In genomic region chr12:92665496-92665895, GRCh38 we compare ENCODE assay signal across 30 cellular contexts. TPM values are rescaled to one million over a fixed set of nuclear protein-coding genes. Genes with fewer than 3 reads are reported as not detected.
DNase-seq lines count a peak whose midpoint lies in the region; ATAC-seq, FAIRE-seq and TF ChIP-seq lines count a peak whose summit lies in the region.
"Had no signal": no experiment of that assay in that cellular context is flagged by ENCODE, and none has a peak within 500 bp of the region (broad histone marks: within the 10 kb centered on the region; RNA-seq: fewer than 3 reads in every experiment).

No MANE protein-coding gene starts in this region.

- no peak overlapping the region for H2AK9ac ChIP-seq in IMR-90 (replicated peaks; ENCODE audit: low read depth, low read length, poor library complexity)

- TF ChIP-seq EP300 in HepG2 (IDR thresholded peaks at IDR 0.05; ENCODE audit: low read depth in 2 of 2, low read length in 2 of 2) (no peak), HepG2 (CRISPR knock-in tag; IDR thresholded peaks at IDR 0.05; ENCODE audit: borderline replicate concordance) (no peak), esophagus muscularis mucosa (IDR thresholded peaks at IDR 0.05) (no peak)

- H2BK15ac ChIP-seq in IMR-90 (ENCODE audit: low read depth, low read length) = no peak overlapping the region

- no peak for TF ChIP-seq POLR2A in HepG2 (IDR thresholded peaks at IDR 0.05; ENCODE audit: insufficient read depth in 1 of 2, low read depth in 2 of 2, low read length in 2 of 2)
- TF ChIP-seq POLR2A in right lobe of liver (IDR thresholded peaks at IDR 0.05) = no peak
- no peak for TF ChIP-seq POLR2A in IMR-90 (IDR thresholded peaks at IDR 0.05; ENCODE audit: low read depth, low read length)
- TF ChIP-seq POLR2A in esophagus muscularis mucosa (IDR thresholded peaks at IDR 0.05; ENCODE audit: low read depth) = no peak

- H3K27ac ChIP-seq in HepG2 (ENCODE audit: extremely low read length, insufficient read depth, low read length) (no peak overlapping the region), right lobe of liver (no peak overlapping the region), IMR-90 (ENCODE audit: insufficient read depth, low read length) (no peak overlapping the region), esophagus muscularis mucosa (replicated peaks in 1 of 4) (no peak overlapping the region)
- H3K27ac ChIP-seq: 22Rv1, BLaER1 had no signal

- no peak overlapping the region for H3K56ac ChIP-seq in IMR-90 (ENCODE audit: extremely low read depth, insufficient read depth, low read length)

- no peak overlapping the region for H3K14ac ChIP-seq in IMR-90 (replicated peaks; ENCODE audit: low read depth, low read length)

- H3K9me1 ChIP-seq in IMR-90 (ENCODE audit: insufficient read depth, low read length) = no peaks in the 10 kb centered on the region

- POLR2A ChIA-PET in HepG2 (lab: Yijun Ruan, JAX) (no interaction called here), IMR-90 (lab: Charles Lee; ENCODE audit: unreplicated experiment) (no interaction called here)

- H3K4me1 ChIP-seq in HepG2 (ENCODE audit: insufficient read depth, low read length) (no peaks in the 10 kb centered on the region), right lobe of liver (no peaks in the 10 kb centered on the region), IMR-90 (ENCODE audit: control insufficient read depth, insufficient read depth, low read length) (no peaks in the 10 kb centered on the region), esophagus muscularis mucosa (no peaks in the 10 kb centered on the region)
- H3K4me1 ChIP-seq: BE2C, BLaER1 had no signal

- no peaks in the 10 kb centered on the region for H3K9me3 ChIP-seq in HepG2 (ENCODE audit: low read length)
- H3K9me3 ChIP-seq in right lobe of liver = no peaks in the 10 kb centered on the region
- H3K9me3 ChIP-seq in IMR-90 (ENCODE audit: control insufficient read depth, insufficient read depth, low read length) = no peaks in the 10 kb centered on the region
- no peaks in the 10 kb centered on the region for H3K9me3 ChIP-seq in esophagus muscularis mucosa
- H3K9me3 ChIP-seq: BE2C had no signal

- WGBS in HepG2 (ENCODE audit: low lambda C conversion rate) = 70% methylated on average over 2 of the region's 2 CpGs
- 94% methylated on average over 2 of the region's 2 CpGs for WGBS in right lobe of liver (ENCODE audit: insufficient coverage, low coverage, low lambda C conversion rate, missing lambda C conversion rate)
- WGBS in IMR-90 (ENCODE audit: extremely low coverage in 2 of 2, insufficient read length in 1 of 2), 2 experiments = no CpG with 5 or more reads among the region's 2 CpGs
- 100% methylated on average over 2 of the region's 2 CpGs for WGBS in esophagus muscularis mucosa

- H3K23ac ChIP-seq in IMR-90 (ENCODE audit: low read depth, low read length) = no peak overlapping the region

- CTCF ChIA-PET in HepG2 (lab: Yijun Ruan, JAX; ENCODE audit: low intra/inter-chr PET ratio, low total read pairs) = no interaction called here
- CTCF ChIA-PET in IMR-90 (lab: Yijun Ruan, JAX) = no interaction called here

- H2BK120ac ChIP-seq in IMR-90 (ENCODE audit: low read depth, low read length) = no peak overlapping the region

- H3K79me2 ChIP-seq in HepG2 (ENCODE audit: insufficient read depth, low read length) = no peaks in the 10 kb centered on the region

- H3K9ac ChIP-seq in HepG2 (ENCODE audit: insufficient read depth, low read depth, low read length) = no peak overlapping the region
- no peak overlapping the region for H3K9ac ChIP-seq in IMR-90 (ENCODE audit: low read depth, low read length)
- H3K9ac ChIP-seq: BLaER1 had no signal

- in situ Hi-C loops in HepG2 (cut with HindIII; ENCODE audit: extremely low pct_ligation_motif_present, low pct_unique_long_range_greater_than_20kb) (no loop called here), IMR-90 (cut with MboI; ENCODE audit: low sequenced_read_pairs) (no loop called here)

- no peak overlapping the region for H4K8ac ChIP-seq in IMR-90 (ENCODE audit: low read depth in 2 of 2, low read length in 2 of 2)

- no peak overlapping the region for H2AFZ ChIP-seq in HepG2 (ENCODE audit: low read length)
- no peak overlapping the region for H2AFZ ChIP-seq in IMR-90 (replicated peaks; ENCODE audit: low read length, poor library complexity)

- no peak overlapping the region for H3K18ac ChIP-seq in IMR-90 (ENCODE audit: low read depth, low read length)

- H3K4me2 ChIP-seq in HepG2 (ENCODE audit: low read depth, low read length) = no peak overlapping the region
- H3K4me2 ChIP-seq in IMR-90 (ENCODE audit: low read depth, low read length) = no peak overlapping the region
- H3K4me2 ChIP-seq: BLaER1 had no signal

- no peak overlapping the region for H4K5ac ChIP-seq in IMR-90 (ENCODE audit: low read depth, low read length)

- no peak overlapping the region for H3K4ac ChIP-seq in IMR-90 (ENCODE audit: low read depth, low read length)

- H4K20me1 ChIP-seq in HepG2 (ENCODE audit: insufficient read depth, low read length) (no peaks in the 10 kb centered on the region), IMR-90 (ENCODE audit: insufficient read depth, low read length) (no peaks in the 10 kb centered on the region)
- H4K20me1 ChIP-seq: BLaER1 had no signal

- no peak overlapping the region for H2BK20ac ChIP-seq in IMR-90 (ENCODE audit: low read depth, low read length)

- H3K36me3 ChIP-seq in HepG2 (replicated peaks in 1 of 2; ENCODE audit: control insufficient read depth in 1 of 2, insufficient read depth in 2 of 2, low read length in 2 of 2) = no peaks in the 10 kb centered on the region
- no peaks in the 10 kb centered on the region for H3K36me3 ChIP-seq in right lobe of liver
- H3K36me3 ChIP-seq in IMR-90 (ENCODE audit: control insufficient read depth, insufficient read depth, low read length) = no peaks in the 10 kb centered on the region
- no peaks in the 10 kb centered on the region for H3K36me3 ChIP-seq in esophagus muscularis mucosa
- H3K36me3 ChIP-seq: BE2C, BLaER1 had no signal

- H3K4me3 ChIP-seq in HepG2 (replicated peaks in 1 of 3; ENCODE audit: insufficient read depth in 1 of 3, low read depth in 2 of 3, low read length in 3 of 3) (no peak overlapping the region), right lobe of liver (no peak overlapping the region), IMR-90 (ENCODE audit: insufficient read depth, low read depth, low read length) (no peak overlapping the region), esophagus muscularis mucosa (no peak overlapping the region)
- H3K4me3 ChIP-seq: BLaER1, GM12878 had no signal

- DNase-seq in HepG2 (ENCODE audit: low spot score) (no peak), right lobe of liver (no peak), IMR-90 (no peak), esophagus muscularis mucosa (ENCODE audit: extremely low spot score) (peak; percentile 31), NCI-H2029 treated with DMSO at 0.1 percent for 48 hours (lab: John Stamatoyannopoulos, UW) (no peak), NOMO-1 treated with DMSO at 0.1 percent for 48 hours (lab: John Stamatoyannopoulos, UW; ENCODE audit: unreplicated experiment) (no peak)
- DNase-seq: ACHN; BE2C; C1 segment of cervical spinal cord; CD4-positive, alpha-beta memory T cell; CD4-positive, CD25-positive, alpha-beta regulatory T cell; CD8-positive, alpha-beta memory T cell; COR-L47; DMS 273 treated with DMSO at 0.1 percent for 48 hours; DMS153; DMS53; DMS79; DND-41; EL; GDM1 had no signal

- BruUV-seq in HepG2 (replicated peaks; lab: Mats Ljungman, UMichigan) (no TSS peak), IMR-90 (replicated peaks; lab: Mats Ljungman, UMichigan) (no TSS peak)

- dilution Hi-C loops in IMR-90 (cut with HindIII; ENCODE audit: low sequenced_read_pairs, unreplicated experiment) = no loop called here

- no peak overlapping the region for H2AK5ac ChIP-seq in IMR-90 (ENCODE audit: low read depth, low read length)

- ATAC-seq in HepG2 = no peak
- no peak for ATAC-seq in right lobe of liver
- ATAC-seq in IMR-90 (ENCODE audit: low read depth) = no peak
- ATAC-seq: GM12878 had no signal

- H3K27me3 ChIP-seq in HepG2 (ENCODE audit: control insufficient read depth in 1 of 2, insufficient read depth in 2 of 2, low read length in 2 of 2) = no peaks in the 10 kb centered on the region
- H3K27me3 ChIP-seq in right lobe of liver = no peaks in the 10 kb centered on the region
- H3K27me3 ChIP-seq in IMR-90 (ENCODE audit: control insufficient read depth, insufficient read depth, low read length) = peaks cover 9% of the 10 kb centered on the region
- no peaks in the 10 kb centered on the region for H3K27me3 ChIP-seq in esophagus muscularis mucosa
- H3K27me3 ChIP-seq: BLaER1 had no signal

- H3K79me1 ChIP-seq in IMR-90 (ENCODE audit: low read depth in 1 of 2, low read length in 2 of 2) = no peaks in the 10 kb centered on the region

- intact Hi-C loops in HepG2 (cut with micrococcal nuclease; ENCODE audit: unreplicated experiment) (no loop called here), right lobe of liver (cut with DNase I) (no loop called here), IMR-90 (cut with micrococcal nuclease) (no loop called here), esophagus muscularis mucosa (cut with DNase I) (no loop called here)

- TF ChIP-seq RAD21 in HepG2 (CRISPR knock-in tag; IDR thresholded peaks at IDR 0.05) (no peak), IMR-90 (IDR thresholded peaks at IDR 0.05; ENCODE audit: low read length) (no peak)

- no peak for FAIRE-seq in HepG2 (lab: Jason Lieb, UNC)
- FAIRE-seq: GM12878, GM12892, GM18507 had no signal

- TF ChIP-seq CTCF in HepG2 (CRISPR knock-in tag; IDR thresholded peaks at IDR 0.05) (no peak), right lobe of liver (IDR thresholded peaks at IDR 0.05) (no peak), IMR-90 (conservative IDR thresholded peaks at IDR 0.05; ENCODE audit: low read depth, low read length) (no peak), esophagus muscularis mucosa (IDR thresholded peaks at IDR 0.05) (no peak)

- no peak overlapping the region for H4K91ac ChIP-seq in IMR-90 (ENCODE audit: insufficient read depth, low read depth, low read length)

- H2BK5ac ChIP-seq in IMR-90 (ENCODE audit: low read depth, low read length, poor library complexity, severe bottlenecking) = no peak overlapping the region

RNA-seq across cellular contexts. Expression of gene PLEKHG7, which starts 37.3 kb away (rescaled TPM):
- not detected in 2 replicates for total RNA-seq in HepG2 (2016; rRNA removed; fragmentation: Illumina TruSeq; extraction: Trizol)
- total RNA-seq in HepG2 (2016; cell fraction: cytosol; rRNA removed; fragmentation: Illumina TruSeq; extraction: Trizol; ENCODE audit: low read depth) = not detected in 2 replicates
- total RNA-seq in HepG2 (2016; cell fraction: insoluble cytoplasmic fraction; rRNA removed; fragmentation: Illumina TruSeq; extraction: Trizol) = not detected in 2 replicates
- not detected in 2 replicates for total RNA-seq in HepG2 (2016; cell fraction: membrane; rRNA removed; fragmentation: Illumina TruSeq; extraction: Trizol)
- total RNA-seq in HepG2 (2016; cell fraction: nucleus; rRNA removed; fragmentation: Illumina TruSeq; extraction: Trizol) = not detected in 2 replicates
- polyA plus RNA-seq in HepG2 (2011; rRNA removed) = not detected in 2 replicates
- polyA plus RNA-seq in HepG2 (2011; cell fraction: cytosol; rRNA removed) = not detected in 2 replicates
- polyA plus RNA-seq in HepG2 (2011; cell fraction: nucleus; rRNA removed) = not detected in 2 replicates
- polyA plus RNA-seq in HepG2 (2012) = not detected in 2 replicates
- not detected in 2 replicates for polyA plus RNA-seq in HepG2 (2016; cell fraction: cytosol; fragmentation: Illumina TruSeq; extraction: Trizol; ENCODE audit: low read depth)
- not detected in 2 replicates for polyA plus RNA-seq in HepG2 (2016; cell fraction: insoluble cytoplasmic fraction; fragmentation: Illumina TruSeq; extraction: Trizol; ENCODE audit: low read depth)
- polyA plus RNA-seq in HepG2 (2016; cell fraction: membrane; fragmentation: Illumina TruSeq; extraction: Trizol; ENCODE audit: low read depth) = not detected in 2 replicates
- not detected in 2 replicates for polyA plus RNA-seq in HepG2 (2016; cell fraction: nucleus; fragmentation: Illumina TruSeq; extraction: Trizol; ENCODE audit: insufficient read depth, low read depth)
- not detected in 2 replicates for polyA minus RNA-seq in HepG2 (2011; rRNA and poly(A)+ RNA removed; ENCODE audit: low replicate concordance)
- polyA minus RNA-seq in HepG2 (2011; cell fraction: cytosol; rRNA and poly(A)+ RNA removed) = not detected in 2 replicates
- not detected in 2 replicates for polyA minus RNA-seq in HepG2 (2011; cell fraction: nucleus; rRNA and poly(A)+ RNA removed)
- under 1 TPM; 0.15 to 0.49 (median 0.23) TPM for total RNA-seq in right lobe of liver
- total RNA-seq in IMR-90 (2012; rRNA removed) = under 0.01 TPM in 1 of 2 replicates, not detected in the other
- not detected in 2 replicates for polyA plus RNA-seq in IMR-90 (2012; rRNA removed)
- polyA plus RNA-seq in IMR-90 (2012; cell fraction: cytosol; rRNA removed) = not detected in 2 replicates
- 0.05 TPM in 1 of 2 replicates, not detected in the other for polyA plus RNA-seq in IMR-90 (2012; cell fraction: nucleus; rRNA removed; ENCODE audit: low replicate concordance)
- total RNA-seq in esophagus muscularis mucosa = not detected
- total RNA-seq: A172; A673; CD4-positive, alpha-beta memory T cell; CD8-positive, alpha-beta memory T cell; Daoy; G401 had no signal
- polyA plus RNA-seq: CD14-positive monocyte; CD8-positive, alpha-beta memory T cell had no signal
